24 cellular contexts compared by ENCODE assay signal in the genomic region with DNA sequence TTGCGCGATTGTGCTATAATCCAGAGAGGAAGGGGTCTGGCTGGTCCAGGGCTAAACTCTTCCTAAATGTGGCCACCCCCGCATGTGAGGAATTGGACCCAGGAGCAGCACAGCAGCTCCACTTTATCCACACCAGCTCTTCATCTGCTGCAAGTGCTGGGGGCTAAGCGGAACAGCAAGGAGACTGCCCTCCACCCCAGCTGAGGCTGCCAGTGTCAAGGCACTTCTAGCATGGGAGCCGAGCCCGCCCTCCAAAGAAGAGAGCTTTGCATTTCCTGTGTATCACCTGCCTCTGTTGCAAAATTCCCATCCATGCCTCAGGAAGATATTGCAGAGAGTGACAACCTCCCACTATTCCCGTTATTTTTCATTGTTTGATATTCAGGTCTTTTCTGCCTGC.
"Had no signal": no experiment of that assay in that cellular context is flagged by ENCODE, and none has a peak within 500 bp of the region (broad histone marks: within the 10 kb centered on the region; RNA-seq: fewer than 3 reads in every experiment).

No MANE protein-coding gene starts in this region.

- H3K4me1 ChIP-seq: SJCRH30 had no signal

- FAIRE-seq: HepG2 had no signal

- H3K27ac ChIP-seq: PC-9, Peyer's patch, SJCRH30 had no signal

- DNase-seq: IMR-90, Karpas-422, KG1, MG63, NCI-H1092, NCI-H1105 treated with DMSO at 0.1 percent for 48 hours, NCI-H1417 treated with DMSO at 0.1 percent for 48 hours, NCI-H146, NCI-H1694 treated with DMSO at 0.1 percent for 48 hours, NCI-H1930, NCI-H2081, NCI-H2171, NCI-H226, NCI-H446, NCI-H510A, NCI-H524 treated with DMSO at 0.1 percent for 48 hours, NCI-H69, OCI-M1, PC-9, Peyer's patch, SHP77 treated with DMSO at 0.1 percent for 48 hours, SJCRH30 had no signal

- H3K4me3 ChIP-seq: MG63, PC-9, Peyer's patch, SJCRH30 had no signal

- H3K36me3 ChIP-seq: MG63, Peyer's patch, SJCRH30 had no signal

- H2AFZ ChIP-seq: PC-9 had no signal

- H3K4me2 ChIP-seq: PC-9 had no signal

- H3K9me3 ChIP-seq: MG63, Peyer's patch, SJCRH30 had no signal

- ATAC-seq: Right ventricle myocardium inferior had no signal
